8 cellular contexts compared by ENCODE assay signal in genomic region chr2:189674374-189675112, GRCh38. TPM values are rescaled to one million over a fixed set of nuclear protein-coding genes. Genes with fewer than 3 reads are reported as not detected.
DNase-seq lines count a peak whose midpoint lies in the region; ATAC-seq and TF ChIP-seq lines count a peak whose summit lies in the region.

Gene ANKAR, plus strand, starts transcription at chr2:189674670. Its CDS starts 1,821 bp downstream, at chr2:189676491.

- peak; percentile 95 for TF ChIP-seq CTCF in 22Rv1 (IDR thresholded peaks at IDR 0.05)
- TF ChIP-seq CTCF in endothelial cell (IDR thresholded peaks at IDR 0.05; ENCODE audit: unreplicated experiment), result peak; percentile 80

- peak; percentile 82 for DNase-seq in NCI-H774 (lab: John Stamatoyannopoulos, UW)
- peak; percentile 81 for DNase-seq in activated CD8-positive, alpha-beta memory T cell treated with anti-CD3 and anti-CD28 coated beads, Interleukin-2, amount 50 U/mL, for 4 hours
- peak; percentile 96 for DNase-seq in endothelial cell (ENCODE audit: low spot score)
- peak; percentile 91 for DNase-seq in midbrain (lab: John Stamatoyannopoulos, UW)
- DNase-seq in stimulated activated CD8-positive, alpha-beta memory T cell treated with anti-CD3 and anti-CD28 coated beads, Interleukin-15, amount 100 ng/mL, for 48 hours (ENCODE audit: low read depth in 2 of 2), result peak; percentile 75 to 76

- H3K4me1 Mint-ChIP-seq in endothelial cell (ENCODE audit: unreplicated experiment), result peaks cover 8% of the 10 kb centered on the region

- H3K27me3 Mint-ChIP-seq in endothelial cell (ENCODE audit: unreplicated experiment), result peaks cover 5% of the 10 kb centered on the region

- H3K9me3 Mint-ChIP-seq in endothelial cell (ENCODE audit: unreplicated experiment), result no peaks in the 10 kb centered on the region

- peak within 1 kb of the TSS; percentile 75 for H3K27ac ChIP-seq in 22Rv1

- ATAC-seq in GM18519 (IDR thresholded peaks at IDR 0.05; ENCODE audit: low FRiP score, unreplicated experiment), result peak; percentile 92
- peak; percentile 76 for ATAC-seq in HG03060 (IDR thresholded peaks at IDR 0.05; ENCODE audit: low read depth, unreplicated experiment)

- peaks cover 17% of the 10 kb centered on the region for H3K36me3 Mint-ChIP-seq in endothelial cell (ENCODE audit: low read depth, unreplicated experiment)

- H3K4me3 Mint-ChIP-seq in endothelial cell (ENCODE audit: unreplicated experiment), result peak within 1 kb of the TSS; percentile 96

- peak within 1 kb of the TSS; percentile 97 for H3K27ac Mint-ChIP-seq in endothelial cell (ENCODE audit: unreplicated experiment)

RNA-seq across cellular contexts. Expression of gene ANKAR, which starts in this region (rescaled TPM):
- 8.5 TPM for total RNA-seq in endothelial cell (ENCODE audit: unreplicated experiment)

Comparison
In these comparisons a context has a peak if more than half of its experiments do, and no peak if none do; other contexts are left out.
1. Peak in every context shown above with its lines: DNase-seq, ATAC-seq and H3K27ac ChIP-seq.